11 cellular contexts compared by ENCODE assay signal in genomic region chr3:129611812-129612349, GRCh38. TPM values are rescaled to one million over a fixed set of nuclear protein-coding genes. Genes with fewer than 3 reads are reported as not detected.
DNase-seq lines count a peak whose midpoint lies in the region; ATAC-seq and TF ChIP-seq lines count a peak whose summit lies in the region.
"Had no signal": no experiment of that assay in that cellular context is flagged by ENCODE, and none has a peak within 500 bp of the region (broad histone marks: within the 10 kb centered on the region; RNA-seq: fewer than 3 reads in every experiment).

No MANE protein-coding gene starts in this region.

- H3K27me3 ChIP-seq in HCT116 (ENCODE audit: insufficient read depth, low read length) (no peaks in the 10 kb centered on the region), liver (ENCODE audit: control insufficient read depth in 4 of 4, insufficient read depth in 4 of 4, low read length in 3 of 4) (no peaks in the 10 kb centered on the region), tibial artery (no peaks in the 10 kb centered on the region)

- RAD21 ChIA-PET in HCT116 (lab: Charles Lee; ENCODE audit: low non-redundant PET in 1 of 2, low total read pairs in 2 of 2, uncharacterized antibody in 2 of 2, unreplicated experiment in 2 of 2), result no interaction called here

- no TSS peak for BruUV-seq in HCT116 (replicated peaks; lab: Mats Ljungman, UMichigan)

- no peak overlapping the region for H3K4me3 ChIP-seq in HCT116 (replicated peaks in 1 of 2; ENCODE audit: low read depth in 1 of 2, low read length in 2 of 2)
- H3K4me3 ChIP-seq in liver (ENCODE audit: low read depth in 1 of 3, low read length in 3 of 3), result no peak overlapping the region
- no peak overlapping the region for H3K4me3 ChIP-seq in tibial artery
- H3K4me3 ChIP-seq: SK-N-MC had no signal

- no peak overlapping the region for H2AFZ ChIP-seq in HCT116 (ENCODE audit: low read depth, low read length, poor library complexity, severe bottlenecking)

- H3K4me1 ChIP-seq in HCT116 (ENCODE audit: control insufficient read depth in 1 of 2, insufficient read depth in 2 of 2, low read length in 2 of 2) (peaks cover 3 to 44% of the 10 kb centered on the region in 2 experiments; a peak in 3 of 4 replicates), liver (ENCODE audit: control insufficient read depth in 4 of 4, insufficient read depth in 4 of 4, low read length in 3 of 4) (peaks cover 0 to 14% (median 8%) of the 10 kb centered on the region in 4 donors), tibial artery (peaks cover 8 to 76% (median 58%) of the 10 kb centered on the region in 4 donors)

- no peaks in the 10 kb centered on the region for H4K20me1 ChIP-seq in HCT116 (ENCODE audit: insufficient read depth)

- peaks cover 6% of the 10 kb centered on the region for H3K36me3 Mint-ChIP-seq in dendritic cell treated with granulocyte-macrophage colony-stimulating factor and Interleukin-4, amounts not matched to agents 40 ng/mL and 50 ng/mL, for 4 days (ENCODE audit: low read depth)
- H3K36me3 Mint-ChIP-seq in activated CD8-positive, alpha-beta T cell treated with anti-CD3 and anti-CD28 coated beads for 36 hours (ENCODE audit: low read depth), result no peaks in the 10 kb centered on the region

- H3K4me1 Mint-ChIP-seq in dendritic cell treated with granulocyte-macrophage colony-stimulating factor and Interleukin-4, amounts not matched to agents 40 ng/mL and 50 ng/mL, for 4 days (ENCODE audit: low read depth), result peaks cover 76% of the 10 kb centered on the region
- H3K4me1 Mint-ChIP-seq in activated CD8-positive, alpha-beta T cell treated with anti-CD3 and anti-CD28 coated beads for 36 hours (ENCODE audit: low read depth), result no peaks in the 10 kb centered on the region

- CTCF ChIA-PET in HCT116 (lab: Charles Lee), result no interaction called here
- CTCF ChIA-PET in activated CD8-positive, alpha-beta T cell treated with anti-CD3 and anti-CD28 coated beads for 36 hours (lab: Charles Lee), result no interaction called here

- no peak overlapping the region for H3K4me3 Mint-ChIP-seq in dendritic cell treated with granulocyte-macrophage colony-stimulating factor and Interleukin-4, amounts not matched to agents 40 ng/mL and 50 ng/mL, for 4 days
- no peak overlapping the region for H3K4me3 Mint-ChIP-seq in activated CD8-positive, alpha-beta T cell treated with anti-CD3 and anti-CD28 coated beads for 36 hours

- ATAC-seq in HCT116, result no peak
- no peak for ATAC-seq in activated CD8-positive, alpha-beta T cell treated with anti-CD3 and anti-CD28 coated beads for 36 hours
- ATAC-seq in GM21528 (IDR thresholded peaks at IDR 0.05; ENCODE audit: low FRiP score, unreplicated experiment), result no peak

- H3K27ac ChIP-seq in HCT116 (ENCODE audit: low read depth, low read length), result no peak overlapping the region
- peak overlapping the region in 1 of 2 donors; percentile 5 for H3K27ac ChIP-seq in liver (ENCODE audit: low read depth in 1 of 2, low read length in 2 of 2)
- H3K27ac ChIP-seq in tibial artery, result peak overlapping the region; percentile 61 to 79
- H3K27ac ChIP-seq: SK-N-MC had no signal

- TF ChIP-seq RAD21 in HCT116 (IDR thresholded peaks at IDR 0.05; ENCODE audit: low read depth) (no peak), liver (IDR thresholded peaks at IDR 0.05) (peak in 1 of 2 donors; percentile 11)

- H3K9me3 ChIP-seq in HCT116 (ENCODE audit: control insufficient read depth in 1 of 2, insufficient read depth in 1 of 2, low read depth in 1 of 2, low read length in 2 of 2) (no peaks in the 10 kb centered on the region), liver (ENCODE audit: control insufficient read depth in 4 of 4, low read length in 3 of 4) (no peaks in the 10 kb centered on the region), tibial artery (no peaks in the 10 kb centered on the region)

- H3K27ac Mint-ChIP-seq in dendritic cell treated with granulocyte-macrophage colony-stimulating factor and Interleukin-4, amounts not matched to agents 40 ng/mL and 50 ng/mL, for 4 days, result peak overlapping the region; percentile 82
- H3K27ac Mint-ChIP-seq in activated CD8-positive, alpha-beta T cell treated with anti-CD3 and anti-CD28 coated beads for 36 hours, result no peak overlapping the region

- no peak for DNase-seq in HCT116 (ENCODE audit: low read depth, low spot score)
- DNase-seq in tibial artery, result peak in 1 of 2 donors; percentile 52
- DNase-seq in activated CD8-positive, alpha-beta T cell treated with anti-CD3 and anti-CD28 coated beads for 36 hours, result no peak
- no peak for DNase-seq in NCI-H510A (lab: John Stamatoyannopoulos, UW)
- DNase-seq in D341Med (ENCODE audit: low spot score), result no peak
- DNase-seq: NCI-H2081; stimulated activated CD4-positive, alpha-beta T cell treated with anti-CD3 and anti-CD28 coated beads, Interleukin-4, amount 100 ng/mL, for 24 hours had no signal

- TF ChIP-seq POLR2A in HCT116 (IDR thresholded peaks at IDR 0.05; ENCODE audit: borderline replicate concordance, extremely low read depth, insufficient read depth, insufficient read length), result no peak

- intact Hi-C loops in HCT116 (cut with micrococcal nuclease), result no loop called here
- intact Hi-C loops in dendritic cell treated with granulocyte-macrophage colony-stimulating factor and Interleukin-4, amounts not matched to agents 40 ng/mL and 50 ng/mL, for 4 days (cut with micrococcal nuclease), result no loop called here
- intact Hi-C loops in tibial artery (cut with DNase I; ENCODE audit: low total_unique reads), result loop anchor here (5.0 kb wide), 1 partner anchor 120 kb away; no protein-coding TSS in a partner anchor
- intact Hi-C loops in activated CD8-positive, alpha-beta T cell treated with anti-CD3 and anti-CD28 coated beads for 36 hours (cut with micrococcal nuclease), result loop anchor here (10.0 kb wide), 1 partner anchor 117 kb away; no protein-coding TSS in a partner anchor

- no peak for TF ChIP-seq CTCF in HCT116 (IDR thresholded peaks at IDR 0.05 in 2 of 3, conservative IDR thresholded peaks at IDR 0.05 in 1 of 3; ENCODE audit: borderline replicate concordance in 1 of 3, insufficient read depth in 1 of 3, low read depth in 2 of 3, low read length in 2 of 3)
- TF ChIP-seq CTCF in liver (IDR thresholded peaks at IDR 0.05; ENCODE audit: low read depth, low read length, missing input control), result no peak
- no peak for TF ChIP-seq CTCF in tibial artery (IDR thresholded peaks at IDR 0.05)
- TF ChIP-seq CTCF in activated CD8-positive, alpha-beta T cell treated with anti-CD3 and anti-CD28 coated beads for 36 hours (IDR thresholded peaks at IDR 0.05), result no peak

- peak overlapping the region; percentile 5; the same call in 1 of the 2 replicates for H3K4me2 ChIP-seq in HCT116 (ENCODE audit: low read length)

- peaks cover 13% of the 10 kb centered on the region for H3K27me3 Mint-ChIP-seq in dendritic cell treated with granulocyte-macrophage colony-stimulating factor and Interleukin-4, amounts not matched to agents 40 ng/mL and 50 ng/mL, for 4 days
- peaks cover 15% of the 10 kb centered on the region for H3K27me3 Mint-ChIP-seq in activated CD8-positive, alpha-beta T cell treated with anti-CD3 and anti-CD28 coated beads for 36 hours

- H3K79me2 ChIP-seq in HCT116 (ENCODE audit: insufficient read depth, low read length), result no peaks in the 10 kb centered on the region

- no peaks in the 10 kb centered on the region for H3K9me3 Mint-ChIP-seq in dendritic cell treated with granulocyte-macrophage colony-stimulating factor and Interleukin-4, amounts not matched to agents 40 ng/mL and 50 ng/mL, for 4 days
- no peaks in the 10 kb centered on the region for H3K9me3 Mint-ChIP-seq in activated CD8-positive, alpha-beta T cell treated with anti-CD3 and anti-CD28 coated beads for 36 hours

- POLR2A ChIA-PET in HCT116 (lab: Charles Lee), result no interaction called here
- POLR2A ChIA-PET in activated CD8-positive, alpha-beta T cell treated with anti-CD3 and anti-CD28 coated beads for 36 hours (lab: Charles Lee), result interaction anchor here (1.1 to 1.2 kb wide), 3 partner anchors 9 to 296 kb away, joined by 3 read pairs; a partner anchor contains a TSS

- H3K9me2 ChIP-seq in HCT116 (ENCODE audit: insufficient read depth), result no peaks in the 10 kb centered on the region

- H3K36me3 ChIP-seq in HCT116 (ENCODE audit: control insufficient read depth in 1 of 2, insufficient read depth in 2 of 2, low read length in 2 of 2) (no peaks in the 10 kb centered on the region), liver (ENCODE audit: control insufficient read depth in 4 of 4, insufficient read depth in 3 of 4, low read depth in 1 of 4, low read length in 3 of 4) (no peaks in the 10 kb centered on the region), tibial artery (no peaks in the 10 kb centered on the region)

- WGBS in liver, result 56% methylated on average over 22 of the region's 22 CpGs

- H3K9ac ChIP-seq in HCT116 (ENCODE audit: low read length) (no peak overlapping the region), liver (ENCODE audit: low read depth in 1 of 2, low read length in 2 of 2) (no peak overlapping the region)

TF ChIP-seq in HCT116, 20 proteins besides CTCF, POLR2A, EP300 and RAD21:
- TF ChIP-seq ZNF274 (IDR thresholded peaks at IDR 0.05; ENCODE audit: low read depth, low read length) (no peak), CEBPB (IDR thresholded peaks at IDR 0.05; ENCODE audit: low read depth) (no peak), EZH2 (IDR thresholded peaks at IDR 0.05) (no peak), MAX (IDR thresholded peaks at IDR 0.05) (no peak), EZH2phosphoT487 (IDR thresholded peaks at IDR 0.05; ENCODE audit: borderline replicate concordance) (no peak), SRF (IDR thresholded peaks at IDR 0.05; ENCODE audit: low read depth) (no peak), EGR1 (IDR thresholded peaks at IDR 0.05; ENCODE audit: low read depth) (no peak)

TF ChIP-seq in liver, 16 proteins besides CTCF, POLR2A, EP300 and RAD21:
- no peak for TF ChIP-seq ATF3 (IDR thresholded peaks at IDR 0.05)
- no peak for TF ChIP-seq JUND (IDR thresholded peaks at IDR 0.05)
- peak; percentile 24 to 39 for TF ChIP-seq RXRA (IDR thresholded peaks at IDR 0.05)
- no peak for TF ChIP-seq EGR1 (IDR thresholded peaks at IDR 0.05; ENCODE audit: low read depth in 2 of 2)
- no peak for TF ChIP-seq SP1 (IDR thresholded peaks at IDR 0.05)
- TF ChIP-seq TAF1 (conservative IDR thresholded peaks at IDR 0.05), result no peak
- no peak for TF ChIP-seq FOXA2 (IDR thresholded peaks at IDR 0.05)

RNA-seq across cellular contexts. Expression of gene PLXND1, which starts 5.4 kb away (rescaled TPM):
- total RNA-seq in HCT116 (2021; ENCODE audit: unreplicated experiment) (47.3 TPM), liver (10 to 100 TPM; 39.4 to 50.2 TPM)
- 38.1 and 39.1 TPM in 2 replicates for polyA plus RNA-seq in HCT116 (2012)
- 10 to 100 TPM; 10.4 to 26.2 TPM for polyA plus RNA-seq in liver
- 10 to 100 TPM; 10.7 to 12.5 TPM for total RNA-seq in activated CD8-positive, alpha-beta T cell treated with anti-CD3 and anti-CD28 coated beads for 36 hours

Comparison
In these comparisons a context has a peak if more than half of its experiments do, and no peak if none do; other contexts are left out.
1. intact Hi-C loops: an anchor here in tibial artery (5.0 kb wide) and activated CD8-positive, alpha-beta T cell treated with anti-CD3 and anti-CD28 coated beads for 36 hours (10.0 kb wide); none called in HCT116 and dendritic cell treated with granulocyte-macrophage colony-stimulating factor and Interleukin-4, amounts not matched to agents 40 ng/mL and 50 ng/mL, for 4 days.